ENCODE assay signal across 13 cellular contexts in the genomic region with DNA sequence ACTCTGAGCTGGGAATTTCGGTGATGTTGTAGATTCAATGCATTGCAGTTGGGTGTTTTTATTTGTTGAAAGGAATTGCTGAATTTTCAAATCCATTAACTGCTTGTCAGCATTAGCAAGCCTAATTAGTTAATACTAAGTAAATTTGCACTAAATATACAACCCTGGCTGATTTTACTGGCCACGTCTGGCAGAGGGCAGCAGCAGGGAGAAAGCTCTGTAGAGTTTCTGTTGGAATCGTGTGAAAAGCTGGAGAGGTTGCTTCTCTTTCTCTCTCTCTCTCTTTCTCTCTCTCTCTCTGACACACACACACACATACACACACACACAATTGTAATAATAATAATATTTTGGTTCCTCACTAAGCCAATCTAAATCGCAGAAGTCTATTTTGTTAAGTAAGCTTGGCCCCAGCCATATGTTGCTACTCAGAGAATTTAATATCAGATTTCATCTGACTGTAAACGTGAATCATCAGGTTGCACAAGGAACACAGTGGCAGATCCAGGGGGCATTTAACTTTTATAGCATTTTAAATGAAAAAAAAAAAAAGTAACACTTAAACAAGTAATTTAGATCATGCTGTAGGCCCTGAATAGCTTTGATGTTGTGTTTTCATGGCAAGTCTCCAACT.
DNase-seq lines count a peak whose midpoint lies in the region; ATAC-seq and TF ChIP-seq lines count a peak whose summit lies in the region.
"Had no signal": no experiment of that assay in that cellular context is flagged by ENCODE, and none has a peak within 500 bp of the region (broad histone marks: within the 10 kb centered on the region; RNA-seq: fewer than 3 reads in every experiment).

No MANE protein-coding gene starts in this region.

- H3K4me1 ChIP-seq in HCT116 (ENCODE audit: control insufficient read depth in 1 of 2, insufficient read depth in 2 of 2, low read length in 2 of 2): peaks cover 11 to 43% of the 10 kb centered on the region in 2 experiments; a peak in 3 of 4 replicates
- H3K4me1 ChIP-seq in subcutaneous abdominal adipose tissue (ENCODE audit: control insufficient read depth in 5 of 5, insufficient read depth in 5 of 5, low read length in 5 of 5): peaks cover 0 to 35% (median 28%) of the 10 kb centered on the region in 5 donors

- intact Hi-C loops in HCT116 (cut with micrococcal nuclease): no loop called here

- ATAC-seq in HCT116 (no peak), GM21529 (IDR thresholded peaks at IDR 0.05; ENCODE audit: unreplicated experiment) (no peak), HG02763 (IDR thresholded peaks at IDR 0.05; ENCODE audit: unreplicated experiment) (no peak)
- ATAC-seq: effector memory CD8-positive, alpha-beta T cell; left lobe of liver; WTC11 had no signal

- peak overlapping the region; percentile 1; the same call in 1 of the 2 replicates for H3K4me2 ChIP-seq in HCT116 (ENCODE audit: low read length)

- no peak for TF ChIP-seq POLR2A in HCT116 (IDR thresholded peaks at IDR 0.05; ENCODE audit: borderline replicate concordance, extremely low read depth, insufficient read depth, insufficient read length)

- H3K36me3 ChIP-seq in HCT116 (ENCODE audit: control insufficient read depth in 1 of 2, insufficient read depth in 2 of 2, low read length in 2 of 2) (no peaks in the 10 kb centered on the region), SK-N-MC (ENCODE audit: insufficient read depth, low read length) (no peaks in the 10 kb centered on the region), subcutaneous abdominal adipose tissue (ENCODE audit: control insufficient read depth in 5 of 5, insufficient read depth in 5 of 5, low read length in 5 of 5) (peaks cover 0 to 3% (median 0%) of the 10 kb centered on the region in 5 donors)

- H3K9me3 ChIP-seq in HCT116 (ENCODE audit: control insufficient read depth in 1 of 2, insufficient read depth in 1 of 2, low read depth in 1 of 2, low read length in 2 of 2) (no peaks in the 10 kb centered on the region), SK-N-MC (ENCODE audit: low read depth, low read length) (no peaks in the 10 kb centered on the region), subcutaneous abdominal adipose tissue (ENCODE audit: control insufficient read depth in 5 of 5, low read length in 5 of 5) (no peaks in the 10 kb centered on the region)

- no peaks in the 10 kb centered on the region for H3K27me3 ChIP-seq in HCT116 (ENCODE audit: insufficient read depth, low read length)
- H3K27me3 ChIP-seq in subcutaneous abdominal adipose tissue (ENCODE audit: control insufficient read depth in 5 of 5, insufficient read depth in 4 of 5, low read length in 5 of 5): no peaks in the 10 kb centered on the region

- no peaks in the 10 kb centered on the region for H4K20me1 ChIP-seq in HCT116 (ENCODE audit: insufficient read depth)

- no TSS peak for BruUV-seq in HCT116 (replicated peaks; lab: Mats Ljungman, UMichigan)

- H2AFZ ChIP-seq in HCT116 (ENCODE audit: low read depth, low read length, poor library complexity, severe bottlenecking): peak overlapping the region; percentile 1

- H3K27ac ChIP-seq in HCT116 (ENCODE audit: low read depth, low read length) (no peak overlapping the region), SK-N-MC (peak overlapping the region; percentile 53; the same call in 1 of the 2 replicates), subcutaneous abdominal adipose tissue (ENCODE audit: low read depth, low read length) (peak overlapping the region; percentile 64)

- CTCF ChIA-PET in HCT116 (lab: Charles Lee): interaction anchor here (0.9 to 1.2 kb wide), 2 partner anchors 27 to 332 kb away, joined by 4 to 5 read pairs; no protein-coding TSS in a partner anchor

- H3K9ac ChIP-seq in HCT116 (ENCODE audit: low read length): no peak overlapping the region
- H3K9ac ChIP-seq in SK-N-MC (ENCODE audit: insufficient read length): no peak overlapping the region
- no peak overlapping the region for H3K9ac ChIP-seq in subcutaneous abdominal adipose tissue (ENCODE audit: low read length in 5 of 5)

- no peak for TF ChIP-seq RAD21 in HCT116 (IDR thresholded peaks at IDR 0.05; ENCODE audit: low read depth)

- H3K4me3 ChIP-seq in HCT116 (replicated peaks in 1 of 2; ENCODE audit: low read depth in 1 of 2, low read length in 2 of 2) (no peak overlapping the region), SK-N-MC (no peak overlapping the region), subcutaneous abdominal adipose tissue (ENCODE audit: low read depth in 1 of 5, low read length in 5 of 5) (no peak overlapping the region)

- POLR2A ChIA-PET in HCT116 (lab: Charles Lee): no interaction called here

- TF ChIP-seq CTCF in HCT116 (IDR thresholded peaks at IDR 0.05 in 2 of 3, conservative IDR thresholded peaks at IDR 0.05 in 1 of 3; ENCODE audit: borderline replicate concordance in 1 of 3, insufficient read depth in 1 of 3, low read depth in 2 of 3, low read length in 2 of 3): no peak

- DNase-seq in HCT116 (ENCODE audit: low read depth, low spot score) (no peak), SK-N-MC (ENCODE audit: low read depth, low spot score) (peak; percentile 48), fibroblast of peridontal ligament (ENCODE audit: extremely low read depth) (peak; percentile 95), HUDEP-2 (lab: John Stamatoyannopoulos, UW; ENCODE audit: unreplicated experiment in 76 of 76) (no peak), activated T-cell treated with anti-CD3 and anti-CD28 coated beads for 4 hours (no peak)
- DNase-seq: effector memory CD8-positive, alpha-beta T cell; NCI-H1092; RPMI8226 had no signal

- RAD21 ChIA-PET in HCT116 (lab: Charles Lee; ENCODE audit: low non-redundant PET in 1 of 2, low total read pairs in 2 of 2, uncharacterized antibody in 2 of 2, unreplicated experiment in 2 of 2): no interaction called here

- H3K9me2 ChIP-seq in HCT116 (ENCODE audit: insufficient read depth): no peaks in the 10 kb centered on the region

- H3K79me2 ChIP-seq in HCT116 (ENCODE audit: insufficient read depth, low read length): no peaks in the 10 kb centered on the region

TF ChIP-seq in HCT116, 20 proteins besides CTCF, POLR2A, EP300 and RAD21:
- TF ChIP-seq CEBPB (IDR thresholded peaks at IDR 0.05; ENCODE audit: low read depth): peak; percentile 71
- no peak for TF ChIP-seq CBX3 (IDR thresholded peaks at IDR 0.05; ENCODE audit: low read depth)

Comparison
In these comparisons a context has a peak if more than half of its experiments do, and no peak if none do; other contexts are left out.
1. DNase-seq: peak in SK-N-MC (single experiment) and fibroblast of peridontal ligament (single experiment); none in HCT116 (single experiment), HUDEP-2 (0 of 76) and activated T-cell treated with anti-CD3 and anti-CD28 coated beads for 4 hours (single experiment).